In the genomic region with DNA sequence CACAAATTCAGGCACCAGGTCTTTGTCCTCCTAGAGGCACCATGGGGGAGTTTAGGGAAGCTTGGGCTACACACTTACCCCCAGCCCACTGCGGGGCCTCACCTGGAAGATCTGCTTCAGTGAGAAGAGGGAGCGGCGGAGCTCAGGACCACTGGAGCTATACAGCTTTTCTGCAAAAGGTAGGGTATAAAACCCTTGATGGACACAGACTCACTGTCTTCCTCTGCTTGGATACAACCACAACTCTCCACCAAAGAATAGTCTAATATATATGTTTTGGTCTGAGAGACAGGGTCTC, we compare ENCODE assay signal across 26 cellular contexts.
"Had no signal": no experiment of that assay in that cellular context is flagged by ENCODE, and none has a peak within 500 bp of the region (broad histone marks: within the 10 kb centered on the region; RNA-seq: fewer than 3 reads in every experiment).

No MANE protein-coding gene starts in this region.

- H3K4me3 Mint-ChIP-seq: activated naive CD4-positive, alpha-beta T cell treated with anti-CD3 and anti-CD28 coated beads for 36 hours; activated naive CD8-positive, alpha-beta T cell; brain; central memory CD8-positive, alpha-beta T cell had no signal

- H3K4me3 ChIP-seq: SJSA1 had no signal

- H3K9me3 ChIP-seq: SJSA1 had no signal

- H3K9me3 Mint-ChIP-seq: activated naive CD4-positive, alpha-beta T cell treated with anti-CD3 and anti-CD28 coated beads for 36 hours; brain; central memory CD8-positive, alpha-beta T cell had no signal

- H3K27ac ChIP-seq: SJSA1 had no signal

- H3K27me3 ChIP-seq: SJSA1 had no signal

- H3K27ac Mint-ChIP-seq: activated naive CD8-positive, alpha-beta T cell; brain had no signal

- ATAC-seq: Panc1, SK-N-SH treated with all-trans-retinoic acid at 6 μM for 48 hours had no signal

- H3K36me3 Mint-ChIP-seq: activated naive CD8-positive, alpha-beta T cell had no signal

- H3K27me3 Mint-ChIP-seq: activated naive CD8-positive, alpha-beta T cell; brain; central memory CD8-positive, alpha-beta T cell had no signal

- DNase-seq: activated CD4-positive, alpha-beta T cell treated with anti-CD3 and anti-CD28 coated beads for 48 hours; activated CD4-positive, alpha-beta T cell treated with anti-CD3 and anti-CD28 coated beads, Interleukin-2, amount 50 U/mL, for 4 hours; activated CD4-positive, CD25-positive, alpha-beta regulatory T cell treated with anti-CD3 and anti-CD28 coated beads, Interleukin-2, amount 50 U/mL, for 72 hours; activated CD8-positive, alpha-beta memory T cell treated with anti-CD3 and anti-CD28 coated beads, Interleukin-2, amount 50 U/mL, for 4 hours; activated gamma-delta T cell; activated naive CD4-positive, alpha-beta T cell treated with anti-CD3 and anti-CD28 coated beads for 36 hours; amygdala; Karpas-422; MM.1S; NCI-H1105; NCI-H1436; NCI-H1694 treated with DMSO at 0.1 percent for 48 hours; NCI-H2029 treated with DMSO at 0.1 percent for 48 hours; NCI-H510A treated with DMSO at 0.1 percent for 48 hours; NCI-H69; NK-92 treated with Interleukin-12 subunit alpha and Interleukin-12 subunit beta, amount 100 ng/mL, for 24 hours; OCI-M1; Right ventricle myocardium superior; RPMI8226; SW 1271 had no signal
